In the genomic region with DNA sequence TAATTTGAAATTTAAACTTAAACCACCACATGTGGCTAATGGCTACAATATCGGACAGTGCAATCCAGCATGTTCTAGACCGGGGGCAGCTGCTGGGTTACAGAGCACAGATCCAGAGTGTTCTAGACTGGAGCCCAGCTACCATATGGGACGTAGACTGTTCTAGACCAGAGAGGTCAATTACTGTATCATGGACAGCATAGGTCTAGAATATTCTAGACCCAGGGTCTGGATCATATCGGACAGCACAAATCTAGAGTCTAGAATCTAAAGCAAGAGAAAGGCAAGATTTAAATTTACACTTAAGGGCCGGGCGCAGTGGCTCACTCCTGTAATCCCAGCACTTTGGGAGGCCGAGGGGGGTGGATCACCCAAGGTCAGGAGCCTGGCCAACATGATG, we compare ENCODE assay signal across 38 cellular contexts. TPM values are rescaled to one million over a fixed set of nuclear protein-coding genes. Genes with fewer than 3 reads are reported as not detected.
"Had no signal": no experiment of that assay in that cellular context is flagged by ENCODE, and none has a peak within 500 bp of the region (broad histone marks: within the 10 kb centered on the region; RNA-seq: fewer than 3 reads in every experiment).

No MANE protein-coding gene starts in this region.

- H3K27ac ChIP-seq: KMS-11 had no signal

- DNase-seq: Karpas-422, Kasumi-1, MG63, MM.1S, MV-4-11, NCI-H1048, NCI-H1092, NCI-H1092 treated with DMSO at 0.1 percent for 48 hours, NCI-H1105, NCI-H1105 treated with DMSO at 0.1 percent for 48 hours, NCI-H1417, NCI-H1417 treated with DMSO at 0.1 percent for 48 hours, NCI-H1436, NCI-H1436 treated with DMSO at 0.1 percent for 48 hours, NCI-H146, NCI-H1694, NCI-H1694 treated with DMSO at 0.1 percent for 48 hours, NCI-H187, NCI-H187 treated with DMSO at 0.1 percent for 48 hours, NCI-H1930, NCI-H2029, NCI-H2029 treated with DMSO at 0.1 percent for 48 hours, NCI-H2081, NCI-H2081 treated with DMSO at 0.1 percent for 48 hours, NCI-H2107, NCI-H2171, NCI-H2171 treated with DMSO at 0.1 percent for 48 hours, NCI-H2227 treated with DMSO at 0.1 percent for 48 hours, NCI-H226, NCI-H345, NCI-H446, NCI-H446 treated with DMSO at 0.1 percent for 48 hours, NCI-H510A, NCI-H510A treated with DMSO at 0.1 percent for 48 hours had no signal

- H3K9me3 ChIP-seq: MG63 had no signal

- H3K36me3 ChIP-seq: MG63 had no signal

- H3K4me3 ChIP-seq: MG63 had no signal

- H3K9ac ChIP-seq: KMS-11 had no signal

- H3K4me2 ChIP-seq: KMS-11 had no signal

- H3K27me3 ChIP-seq: MG63 had no signal

RNA-seq across cellular contexts. Expression of a gene that starts 37.9 kb away (rescaled TPM):
- total RNA-seq: LHCN-M2, M059J, NCI-H460 had no signal
